8 cellular contexts compared by ENCODE assay signal in genomic region chr1:160993544-160993943, GRCh38. TPM values are rescaled to one million over a fixed set of nuclear protein-coding genes. Genes with fewer than 3 reads are reported as not detected.
DNase-seq lines count a peak whose midpoint lies in the region; TF ChIP-seq lines count a peak whose summit lies in the region.

No MANE protein-coding gene starts in this region.

- peaks cover 4% of the 10 kb centered on the region for H3K4me1 Mint-ChIP-seq in nephron progenitor cell
- H3K4me1 Mint-ChIP-seq in activated T-helper 2 cell treated with anti-CD3 and anti-CD28 coated beads, Interferon-gamma antibody, Interleukin-2, Interleukin-4, amounts not matched to agents 10 μg/mL and 5 μg/mL and 100 μg/mL, durations not matched to agents 14 hours and 24 hours and 36 hours (ENCODE audit: low read depth), result peaks cover 24% of the 10 kb centered on the region

- DNase-seq in DMS114 treated with DMSO at 0.1 percent for 48 hours (lab: John Stamatoyannopoulos, UW; ENCODE audit: unreplicated experiment) (peak; percentile 28), LHCN-M2 (ENCODE audit: low read depth) (peak; percentile 72), astrocyte of the cerebellum (ENCODE audit: low read depth) (peak; percentile 42), myocyte (ENCODE audit: low read depth) (peak; percentile 70), nephron progenitor cell (no peak)
- DNase-seq in effector memory CD4-positive, alpha-beta T cell, result no peak
- DNase-seq in stimulated activated naive CD4-positive, alpha-beta T cell treated with Interleukin-2 at 50 U/mL for 16 hours (lab: John Stamatoyannopoulos, UW), result no peak
- DNase-seq in activated T-helper 2 cell treated with anti-CD3 and anti-CD28 coated beads, Interferon-gamma antibody, Interleukin-2, Interleukin-4, amounts not matched to agents 10 μg/mL and 5 μg/mL and 100 μg/mL, durations not matched to agents 14 hours and 24 hours and 36 hours (ENCODE audit: low spot score), result no peak

- peaks cover 4% of the 10 kb centered on the region for H3K36me3 Mint-ChIP-seq in nephron progenitor cell (ENCODE audit: low read depth)
- H3K36me3 Mint-ChIP-seq in activated T-helper 2 cell treated with anti-CD3 and anti-CD28 coated beads, Interferon-gamma antibody, Interleukin-2, Interleukin-4, amounts not matched to agents 10 μg/mL and 5 μg/mL and 100 μg/mL, durations not matched to agents 14 hours and 24 hours and 36 hours (ENCODE audit: low read depth), result peaks cover 2% of the 10 kb centered on the region

- no peaks in the 10 kb centered on the region for H3K27me3 ChIP-seq in effector memory CD4-positive, alpha-beta T cell (replicated peaks; ENCODE audit: control insufficient read depth, insufficient read depth, low read length, poor library complexity, severe bottlenecking)

- peaks cover 8% of the 10 kb centered on the region for H3K4me1 ChIP-seq in effector memory CD4-positive, alpha-beta T cell (ENCODE audit: control insufficient read depth, insufficient read depth, low read length, poor library complexity, severe bottlenecking)

- H3K27ac ChIP-seq in effector memory CD4-positive, alpha-beta T cell (ENCODE audit: insufficient read depth, low read length, poor library complexity, severe bottlenecking), result no peak overlapping the region

- no peaks in the 10 kb centered on the region for H3K27me3 Mint-ChIP-seq in nephron progenitor cell (ENCODE audit: low read depth, poor library complexity)
- H3K27me3 Mint-ChIP-seq in activated T-helper 2 cell treated with anti-CD3 and anti-CD28 coated beads, Interferon-gamma antibody, Interleukin-2, Interleukin-4, amounts not matched to agents 10 μg/mL and 5 μg/mL and 100 μg/mL, durations not matched to agents 14 hours and 24 hours and 36 hours (ENCODE audit: low read depth), result no peaks in the 10 kb centered on the region

- no peaks in the 10 kb centered on the region for H3K9me3 ChIP-seq in effector memory CD4-positive, alpha-beta T cell (ENCODE audit: control insufficient read depth, low read length)

- H3K9me3 Mint-ChIP-seq in nephron progenitor cell, result no peaks in the 10 kb centered on the region
- H3K9me3 Mint-ChIP-seq in activated T-helper 2 cell treated with anti-CD3 and anti-CD28 coated beads, Interferon-gamma antibody, Interleukin-2, Interleukin-4, amounts not matched to agents 10 μg/mL and 5 μg/mL and 100 μg/mL, durations not matched to agents 14 hours and 24 hours and 36 hours, result no peaks in the 10 kb centered on the region

- H3K4me3 Mint-ChIP-seq in nephron progenitor cell, result no peak overlapping the region
- no peak overlapping the region for H3K4me3 Mint-ChIP-seq in activated T-helper 2 cell treated with anti-CD3 and anti-CD28 coated beads, Interferon-gamma antibody, Interleukin-2, Interleukin-4, amounts not matched to agents 10 μg/mL and 5 μg/mL and 100 μg/mL, durations not matched to agents 14 hours and 24 hours and 36 hours (ENCODE audit: low read depth)

- TF ChIP-seq CTCF in astrocyte of the cerebellum (IDR thresholded peaks at IDR 0.05; ENCODE audit: low read depth, low read length, missing control alignments) (peak; percentile 56), nephron progenitor cell (IDR thresholded peaks at IDR 0.05) (no peak)

- intact Hi-C loops in activated T-helper 2 cell treated with anti-CD3 and anti-CD28 coated beads, Interferon-gamma antibody, Interleukin-2, Interleukin-4, amounts not matched to agents 10 μg/mL and 5 μg/mL and 100 μg/mL, durations not matched to agents 14 hours and 24 hours and 36 hours (cut with micrococcal nuclease), result no loop called here

- H3K27ac Mint-ChIP-seq in nephron progenitor cell, result no peak overlapping the region
- no peak overlapping the region for H3K27ac Mint-ChIP-seq in activated T-helper 2 cell treated with anti-CD3 and anti-CD28 coated beads, Interferon-gamma antibody, Interleukin-2, Interleukin-4, amounts not matched to agents 10 μg/mL and 5 μg/mL and 100 μg/mL, durations not matched to agents 14 hours and 24 hours and 36 hours

- no peak overlapping the region for H3K4me3 ChIP-seq in astrocyte of the cerebellum (ENCODE audit: low read depth, low read length)
- H3K4me3 ChIP-seq in effector memory CD4-positive, alpha-beta T cell (ENCODE audit: insufficient read depth, low read depth, low read length, poor library complexity, severe bottlenecking), result no peak overlapping the region

- H3K36me3 ChIP-seq in effector memory CD4-positive, alpha-beta T cell (ENCODE audit: control insufficient read depth, insufficient read depth, low read length), result peaks cover 5% of the 10 kb centered on the region

- in situ Hi-C loops in astrocyte of the cerebellum (cut with HindIII; ENCODE audit: low sequenced_read_pairs), result no loop called here

RNA-seq across cellular contexts. Expression of gene F11R, which starts 27.4 kb away (rescaled TPM):
- total RNA-seq in LHCN-M2 (2014; rRNA removed) (1.4 and 2.6 TPM in 2 replicates), myocyte (3.2 and 10.4 TPM in 2 replicates)
- polyA plus RNA-seq in LHCN-M2 (2012), result 1.9 TPM
- polyA plus RNA-seq in myocyte (2012), result 2.4 TPM
- total RNA-seq in activated T-helper 2 cell treated with anti-CD3 and anti-CD28 coated beads, Interferon-gamma antibody, Interleukin-2, Interleukin-4, amounts not matched to agents 10 μg/mL and 5 μg/mL and 100 μg/mL, durations not matched to agents 14 hours and 24 hours and 36 hours, result 15.4 and 15.5 TPM in 2 replicates

RNA-seq across cellular contexts. Expression of gene ITLN2, which starts 38.9 kb away (rescaled TPM):
- total RNA-seq in LHCN-M2 (2014; rRNA removed) (not detected in 2 replicates), myocyte (not detected in 2 replicates)
- polyA plus RNA-seq in LHCN-M2 (2012), result not detected
- polyA plus RNA-seq in myocyte (2012), result not detected
- total RNA-seq in activated T-helper 2 cell treated with anti-CD3 and anti-CD28 coated beads, Interferon-gamma antibody, Interleukin-2, Interleukin-4, amounts not matched to agents 10 μg/mL and 5 μg/mL and 100 μg/mL, durations not matched to agents 14 hours and 24 hours and 36 hours, result not detected in 2 replicates

RNA-seq across cellular contexts. Expression of gene TSTD1, which starts 45.2 kb away (rescaled TPM):
- 14.7 and 27.3 TPM in 2 replicates for total RNA-seq in LHCN-M2 (2014; rRNA removed)
- 23.0 TPM for polyA plus RNA-seq in LHCN-M2 (2012)
- total RNA-seq in myocyte, result 51.7 and 73.4 TPM in 2 replicates
- polyA plus RNA-seq in myocyte (2012), result 36.5 TPM
- 49.0 and 49.1 TPM in 2 replicates for total RNA-seq in activated T-helper 2 cell treated with anti-CD3 and anti-CD28 coated beads, Interferon-gamma antibody, Interleukin-2, Interleukin-4, amounts not matched to agents 10 μg/mL and 5 μg/mL and 100 μg/mL, durations not matched to agents 14 hours and 24 hours and 36 hours

RNA-seq across cellular contexts. Expression of gene USF1, which starts 52.2 kb away (rescaled TPM):
- total RNA-seq in LHCN-M2 (2014; rRNA removed) (76.0 and 83.2 TPM in 2 replicates), myocyte (58.0 and 73.3 TPM in 2 replicates)
- 34.2 TPM for polyA plus RNA-seq in LHCN-M2 (2012)
- polyA plus RNA-seq in myocyte (2012), result 51.4 TPM
- 49.1 and 53.2 TPM in 2 replicates for total RNA-seq in activated T-helper 2 cell treated with anti-CD3 and anti-CD28 coated beads, Interferon-gamma antibody, Interleukin-2, Interleukin-4, amounts not matched to agents 10 μg/mL and 5 μg/mL and 100 μg/mL, durations not matched to agents 14 hours and 24 hours and 36 hours

Comparison
In these comparisons a context has a peak if more than half of its experiments do, and no peak if none do; other contexts are left out.
1. DNase-seq: peak in DMS114 treated with DMSO at 0.1 percent for 48 hours (single experiment), LHCN-M2 (single experiment), astrocyte of the cerebellum (single experiment) and myocyte (single experiment); none in effector memory CD4-positive, alpha-beta T cell (0 of 3), stimulated activated naive CD4-positive, alpha-beta T cell treated with Interleukin-2 at 50 U/mL for 16 hours (single experiment), nephron progenitor cell (single experiment) and activated T-helper 2 cell treated with anti-CD3 and anti-CD28 coated beads, Interferon-gamma antibody, Interleukin-2, Interleukin-4, amounts not matched to agents 10 μg/mL and 5 μg/mL and 100 μg/mL, durations not matched to agents 14 hours and 24 hours and 36 hours (single experiment).